Comparison of ENCODE assay signal across 8 cellular contexts in the genomic region with DNA sequence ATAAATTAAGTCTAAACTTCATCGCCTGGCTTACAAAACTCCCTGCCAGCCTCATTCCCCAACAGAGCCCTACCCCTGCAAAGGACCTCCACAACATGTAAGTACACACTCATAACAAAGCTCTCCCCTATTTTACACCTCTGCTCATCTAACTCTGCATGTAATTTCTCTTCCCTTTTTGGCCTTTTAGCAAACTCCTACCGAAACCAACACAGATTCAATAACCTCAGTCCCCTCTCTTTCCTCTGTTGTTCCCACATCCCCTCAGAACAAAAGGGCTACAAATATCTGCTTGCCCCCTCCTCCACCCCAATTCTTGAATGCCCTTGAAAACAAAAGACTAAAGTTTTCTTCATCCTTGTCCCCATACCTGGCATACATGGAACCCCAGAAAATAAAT. TPM values are rescaled to one million over a fixed set of nuclear protein-coding genes. Genes with fewer than 3 reads are reported as not detected.
DNase-seq lines count a peak whose midpoint lies in the region; ATAC-seq and TF ChIP-seq lines count a peak whose summit lies in the region.

No MANE protein-coding gene starts in this region.

- peak overlapping the region; percentile 94 for H3K27ac Mint-ChIP-seq in activated CD8-positive, alpha-beta memory T cell treated with anti-CD3 and anti-CD28 coated beads, Interleukin-2, amount 10 ng/mL, durations not matched to agents 7 days and 5 days
- peak overlapping the region; percentile 81 for H3K27ac Mint-ChIP-seq in activated CD8-positive, alpha-beta T cell treated with anti-CD3 and anti-CD28 coated beads, Interleukin-2, amount 10 ng/mL, durations not matched to agents 7 days and 5 days

- H3K4me3 Mint-ChIP-seq in activated CD8-positive, alpha-beta memory T cell treated with anti-CD3 and anti-CD28 coated beads, Interleukin-2, amount 10 ng/mL, durations not matched to agents 7 days and 5 days: peak overlapping the region; percentile 97
- peak overlapping the region; percentile 89 for H3K4me3 Mint-ChIP-seq in activated CD8-positive, alpha-beta T cell treated with anti-CD3 and anti-CD28 coated beads, Interleukin-2, amount 10 ng/mL, durations not matched to agents 7 days and 5 days

- H3K4me3 ChIP-seq in kidney epithelial cell (ENCODE audit: low read depth, low read length) (peak overlapping the region; percentile 67), tibial artery (peak overlapping the region; percentile 64 to 78)

- intact Hi-C loops in tibial artery (cut with DNase I; ENCODE audit: low total_unique reads): loop anchor here (10.0 kb wide), 1 partner anchor 175 kb away; no protein-coding TSS in a partner anchor

- H3K9me3 Mint-ChIP-seq in activated CD8-positive, alpha-beta memory T cell treated with anti-CD3 and anti-CD28 coated beads, Interleukin-2, amount 10 ng/mL, durations not matched to agents 7 days and 5 days (ENCODE audit: low read depth): peaks cover 2% of the 10 kb centered on the region
- H3K9me3 Mint-ChIP-seq in activated CD8-positive, alpha-beta T cell treated with anti-CD3 and anti-CD28 coated beads, Interleukin-2, amount 10 ng/mL, durations not matched to agents 7 days and 5 days (ENCODE audit: insufficient read depth): peaks cover 6% of the 10 kb centered on the region

- H3K36me3 ChIP-seq in kidney epithelial cell (ENCODE audit: control insufficient read depth, insufficient read depth, low read length): no peaks in the 10 kb centered on the region
- peaks cover 12 to 33% (median 26%) of the 10 kb centered on the region in 3 donors for H3K36me3 ChIP-seq in tibial artery

- H3K27me3 Mint-ChIP-seq in activated CD8-positive, alpha-beta memory T cell treated with anti-CD3 and anti-CD28 coated beads, Interleukin-2, amount 10 ng/mL, durations not matched to agents 7 days and 5 days: no peaks in the 10 kb centered on the region
- H3K27me3 Mint-ChIP-seq in activated CD8-positive, alpha-beta T cell treated with anti-CD3 and anti-CD28 coated beads, Interleukin-2, amount 10 ng/mL, durations not matched to agents 7 days and 5 days (ENCODE audit: low read depth): no peaks in the 10 kb centered on the region

- H3K27me3 ChIP-seq in kidney epithelial cell (ENCODE audit: control insufficient read depth, insufficient read depth, low read length) (no peaks in the 10 kb centered on the region), tibial artery (no peaks in the 10 kb centered on the region)

- no peak for DNase-seq in activated CD8-positive, alpha-beta memory T cell treated with anti-CD3 and anti-CD28 coated beads, Interleukin-2, amount 10 ng/mL, durations not matched to agents 7 days and 5 days
- no peak for DNase-seq in activated CD8-positive, alpha-beta memory T cell treated with anti-CD3 and anti-CD28 coated beads, Interleukin-2, amount 50 U/mL, for 48 hours
- no peak for DNase-seq in activated CD8-positive, alpha-beta T cell treated with anti-CD3 and anti-CD28 coated beads, Interleukin-2, amount 10 ng/mL, durations not matched to agents 7 days and 5 days
- DNase-seq in kidney epithelial cell (ENCODE audit: low read depth): no peak
- DNase-seq in tibial artery: no peak
- no peak for DNase-seq in NCI-H226
- no peak for DNase-seq in COR-L47 (lab: John Stamatoyannopoulos, UW)
- no peak for DNase-seq in NCI-H2081 treated with DMSO at 0.1 percent for 48 hours (lab: John Stamatoyannopoulos, UW)

- POLR2A ChIA-PET in activated CD8-positive, alpha-beta T cell treated with anti-CD3 and anti-CD28 coated beads, Interleukin-2, amount 10 ng/mL, durations not matched to agents 7 days and 5 days (lab: Charles Lee): interaction anchor here (0.6 to 3.4 kb wide), 17 partner anchors 11 to 563 kb away, joined by 3 to 32 read pairs (median 4); a partner anchor contains a TSS

- no peaks in the 10 kb centered on the region for H3K9me3 ChIP-seq in tibial artery

- H3K4me1 ChIP-seq in tibial artery: peaks cover 0 to 21% (median 8%) of the 10 kb centered on the region in 4 donors

- TF ChIP-seq CTCF in kidney epithelial cell (IDR thresholded peaks at IDR 0.05; ENCODE audit: insufficient read depth, low read length, poor library complexity, severe bottlenecking) (no peak), tibial artery (IDR thresholded peaks at IDR 0.05) (no peak)

- CTCF ChIA-PET in activated CD8-positive, alpha-beta memory T cell treated with anti-CD3 and anti-CD28 coated beads, Interleukin-2, amount 10 ng/mL, durations not matched to agents 7 days and 5 days (lab: Charles Lee): interaction anchor here (0.9 to 3.5 kb wide), 16 partner anchors 18 to 311 kb away, joined by 3 to 15 read pairs (median 5); a partner anchor contains a TSS
- CTCF ChIA-PET in activated CD8-positive, alpha-beta T cell treated with anti-CD3 and anti-CD28 coated beads, Interleukin-2, amount 10 ng/mL, durations not matched to agents 7 days and 5 days (lab: Charles Lee): interaction anchor here (1.0 to 2.4 kb wide), 8 partner anchors 11 to 328 kb away, joined by 3 to 10 read pairs (median 6); no protein-coding TSS in a partner anchor

- peaks cover 27% of the 10 kb centered on the region for H3K36me3 Mint-ChIP-seq in activated CD8-positive, alpha-beta memory T cell treated with anti-CD3 and anti-CD28 coated beads, Interleukin-2, amount 10 ng/mL, durations not matched to agents 7 days and 5 days
- H3K36me3 Mint-ChIP-seq in activated CD8-positive, alpha-beta T cell treated with anti-CD3 and anti-CD28 coated beads, Interleukin-2, amount 10 ng/mL, durations not matched to agents 7 days and 5 days (ENCODE audit: low read depth): peaks cover 40% of the 10 kb centered on the region

- ATAC-seq in activated CD8-positive, alpha-beta memory T cell treated with anti-CD3 and anti-CD28 coated beads, Interleukin-2, amount 10 ng/mL, durations not matched to agents 7 days and 5 days: no peak
- no peak for ATAC-seq in activated CD8-positive, alpha-beta T cell treated with anti-CD3 and anti-CD28 coated beads, Interleukin-2, amount 10 ng/mL, durations not matched to agents 7 days and 5 days

- H3K27ac ChIP-seq in tibial artery: peak overlapping the region; percentile 78 to 83

- H3K4me1 Mint-ChIP-seq in activated CD8-positive, alpha-beta memory T cell treated with anti-CD3 and anti-CD28 coated beads, Interleukin-2, amount 10 ng/mL, durations not matched to agents 7 days and 5 days: peaks cover 52% of the 10 kb centered on the region
- H3K4me1 Mint-ChIP-seq in activated CD8-positive, alpha-beta T cell treated with anti-CD3 and anti-CD28 coated beads, Interleukin-2, amount 10 ng/mL, durations not matched to agents 7 days and 5 days (ENCODE audit: low read depth): peaks cover 55% of the 10 kb centered on the region

RNA-seq across cellular contexts. Expression of a gene that starts 0.7 kb away (rescaled TPM):
- total RNA-seq in activated CD8-positive, alpha-beta memory T cell treated with anti-CD3 and anti-CD28 coated beads, Interleukin-2, amount 10 ng/mL, durations not matched to agents 7 days and 5 days: 10 to 100 TPM; 55.9 to 60.9 TPM
- total RNA-seq in activated CD8-positive, alpha-beta T cell treated with anti-CD3 and anti-CD28 coated beads, Interleukin-2, amount 10 ng/mL, durations not matched to agents 7 days and 5 days: 10 to 100 TPM; 60.8 to 71.4 TPM
- total RNA-seq in kidney epithelial cell: 65.2 and 70.4 TPM in 2 replicates

RNA-seq across cellular contexts. Expression of a gene that starts 26.5 kb away (rescaled TPM):
- 10 to 100 TPM; 26.4 to 32.9 TPM for total RNA-seq in activated CD8-positive, alpha-beta memory T cell treated with anti-CD3 and anti-CD28 coated beads, Interleukin-2, amount 10 ng/mL, durations not matched to agents 7 days and 5 days
- total RNA-seq in activated CD8-positive, alpha-beta T cell treated with anti-CD3 and anti-CD28 coated beads, Interleukin-2, amount 10 ng/mL, durations not matched to agents 7 days and 5 days: 10 to 100 TPM; 16.1 to 16.9 TPM
- 289 and 322 TPM in 2 replicates for total RNA-seq in kidney epithelial cell
